ENCODE assay signal across 8 cellular contexts in the genomic region with DNA sequence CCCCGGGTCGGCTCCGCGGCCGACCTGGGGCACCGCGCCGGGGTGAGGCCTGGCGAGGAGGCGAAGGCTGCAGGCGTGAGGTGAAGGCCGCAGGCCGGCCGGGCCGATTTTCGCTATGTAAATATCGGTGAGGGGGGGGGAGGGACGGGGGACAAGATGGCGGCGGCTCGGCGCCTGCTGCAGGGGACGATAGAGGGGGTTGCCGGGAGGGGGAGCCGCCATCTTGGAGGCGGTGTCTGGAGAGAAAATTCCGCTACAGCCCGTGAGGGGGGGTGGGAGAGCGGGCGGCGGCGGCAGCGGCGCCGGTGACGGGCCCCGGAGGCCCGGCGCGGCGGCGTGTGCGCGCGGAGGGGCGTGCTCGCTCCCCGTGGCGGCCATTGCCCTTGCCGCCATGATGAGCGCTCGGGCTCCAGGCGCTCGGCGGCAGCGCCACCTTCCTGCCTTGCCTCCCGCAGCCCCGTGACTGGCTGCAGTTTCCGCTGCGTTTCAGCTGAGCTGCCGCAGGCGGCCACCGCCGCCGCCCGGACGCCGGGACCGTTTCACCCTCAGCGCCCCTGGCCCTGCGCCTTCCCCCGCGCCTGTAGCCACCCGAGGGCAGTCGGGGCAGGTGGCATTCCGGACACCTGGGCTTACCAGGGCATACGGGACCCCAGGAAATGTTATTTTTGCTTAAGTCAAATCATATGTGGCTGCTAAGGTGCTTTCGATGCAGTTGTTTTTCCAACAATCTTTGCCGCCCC. TPM values are rescaled to one million over a fixed set of nuclear protein-coding genes. Genes with fewer than 3 reads are reported as not detected.
DNase-seq lines count a peak whose midpoint lies in the region; ATAC-seq and TF ChIP-seq lines count a peak whose summit lies in the region.

No MANE protein-coding gene starts in this region.

- peak overlapping the region; percentile 79 for H3K27ac ChIP-seq in CD4-positive, alpha-beta T cell (ENCODE audit: low read depth, low read length)

- peak; percentile 43 for TF ChIP-seq CTCF in CD4-positive, alpha-beta T cell (IDR thresholded peaks at IDR 0.05)

- no peaks in the 10 kb centered on the region for H3K9me3 ChIP-seq in CD4-positive, alpha-beta T cell (ENCODE audit: control insufficient read depth, low read length)

- POLR2A ChIA-PET in CD4-positive, alpha-beta T cell (lab: Charles Lee), result interaction anchor here (0.6 to 3.5 kb wide), 4 partner anchors 38 to 243 kb away, joined by 4 to 30 read pairs (median 7); a partner anchor contains a TSS

- intact Hi-C loops in CD4-positive, alpha-beta T cell (cut with DNase I, micrococcal nuclease), result loop anchor here (1.0 to 10.0 kb wide), 8 partner anchors 55 to 485 kb away; a partner anchor contains a TSS

- peaks cover 30% of the 10 kb centered on the region for H3K36me3 Mint-ChIP-seq in CD4-positive, alpha-beta T cell (ENCODE audit: low read depth)
- peaks cover 8% of the 10 kb centered on the region for H3K36me3 Mint-ChIP-seq in memory B cell

- peaks cover 73% of the 10 kb centered on the region for H3K4me1 Mint-ChIP-seq in CD4-positive, alpha-beta T cell (ENCODE audit: low read depth)
- peaks cover 21% of the 10 kb centered on the region for H3K4me1 Mint-ChIP-seq in memory B cell

- no peaks in the 10 kb centered on the region for H3K27me3 ChIP-seq in CD4-positive, alpha-beta T cell (ENCODE audit: control insufficient read depth, insufficient read depth, low read length)

- ATAC-seq in CD4-positive, alpha-beta T cell (ENCODE audit: poor library complexity), result peak; percentile 74
- peak; percentile 69 for ATAC-seq in GM19351 (IDR thresholded peaks at IDR 0.05; ENCODE audit: unreplicated experiment)
- peak; percentile 73 for ATAC-seq in HG03520 (IDR thresholded peaks at IDR 0.05; ENCODE audit: unreplicated experiment)
- peak; percentile 74 for ATAC-seq in memory B cell (ENCODE audit: low read depth)

- peak overlapping the region; percentile 94 for H3K4me3 Mint-ChIP-seq in CD4-positive, alpha-beta T cell
- peak overlapping the region; percentile 86 for H3K4me3 Mint-ChIP-seq in memory B cell

- DNase-seq in CD4-positive, alpha-beta T cell, result peak; percentile 64 to 90 (median 79)
- DNase-seq in NCI-H774 (lab: John Stamatoyannopoulos, UW) (peak; percentile 78), memory B cell (ENCODE audit: low spot score in 2 of 2) (peak; percentile 70 to 81)
- peak; percentile 68 to 79 for DNase-seq in activated CD8-positive, alpha-beta memory T cell treated with anti-CD3 and anti-CD28 coated beads for 1 hour (ENCODE audit: extremely low read depth in 1 of 2, low read depth in 1 of 2)
- DNase-seq in effector CD4-positive, alpha-beta T cell, result peak; percentile 88
- peak; percentile 45 for DNase-seq in stimulated activated CD8-positive, alpha-beta memory T cell treated with anti-CD3 and anti-CD28 coated beads, Interleukin-12 subunit alpha, Interleukin-12 subunit beta, amount 100 ng/mL, for 24 hours (ENCODE audit: extremely low read depth)

- CTCF ChIA-PET in CD4-positive, alpha-beta T cell (lab: Charles Lee), result interaction anchor here (0.7 to 4.4 kb wide), 2 partner anchors 55 to 96 kb away, joined by 3 to 27 read pairs; a partner anchor contains a TSS

- H3K9me3 Mint-ChIP-seq in CD4-positive, alpha-beta T cell, result no peaks in the 10 kb centered on the region
- H3K9me3 Mint-ChIP-seq in memory B cell, result no peaks in the 10 kb centered on the region

- H3K27me3 Mint-ChIP-seq in CD4-positive, alpha-beta T cell, result no peaks in the 10 kb centered on the region
- H3K27me3 Mint-ChIP-seq in memory B cell, result no peaks in the 10 kb centered on the region

- peak overlapping the region; percentile 90 for H3K27ac Mint-ChIP-seq in CD4-positive, alpha-beta T cell
- H3K27ac Mint-ChIP-seq in memory B cell, result peak overlapping the region; percentile 86

RNA-seq across cellular contexts. Expression of a gene that starts 0.7 kb away (rescaled TPM):
- total RNA-seq in CD4-positive, alpha-beta T cell, result 10 to 100 TPM; 44.2 to 50.1 TPM

Comparison
In these comparisons a context has a peak if more than half of its experiments do, and no peak if none do; other contexts are left out.
1. Peak in every context shown above with its lines: DNase-seq, ATAC-seq and H3K27ac ChIP-seq.